14 cellular contexts compared by ENCODE assay signal in the genomic region with DNA sequence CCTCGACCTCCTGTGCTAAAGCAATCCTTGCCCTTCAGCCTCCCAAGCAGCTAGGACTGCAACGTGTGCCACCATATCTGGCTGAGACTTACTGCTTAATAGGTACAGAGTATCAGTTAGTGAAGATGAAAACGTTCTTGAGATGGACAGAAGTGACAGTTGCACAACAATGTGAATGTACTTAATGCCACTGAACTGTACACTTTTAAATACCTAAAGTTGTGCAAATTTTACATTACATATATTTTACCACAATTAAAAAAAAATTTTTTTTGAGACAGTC.
"Had no signal": no experiment of that assay in that cellular context is flagged by ENCODE, and none has a peak within 500 bp of the region (broad histone marks: within the 10 kb centered on the region; RNA-seq: fewer than 3 reads in every experiment).

No MANE protein-coding gene starts in this region.

- ATAC-seq: effector memory CD8-positive, alpha-beta T cell; left ventricle myocardium superior; naive thymus-derived CD4-positive, alpha-beta T cell; upper lobe of right lung had no signal

- H3K9me3 ChIP-seq: ascending aorta, esophagus squamous epithelium, sigmoid colon, upper lobe of right lung had no signal

- H3K4me3 ChIP-seq: ascending aorta, esophagus squamous epithelium, sigmoid colon, upper lobe of right lung had no signal

- H3K4me3 Mint-ChIP-seq: activated naive CD4-positive, alpha-beta T cell treated with anti-CD3 and anti-CD28 coated beads, Interleukin-2, amount 50 U/mL, for 24 hours; effector memory CD8-positive, alpha-beta T cell; naive thymus-derived CD4-positive, alpha-beta T cell had no signal

- DNase-seq: activated CD4-positive, alpha-beta T cell treated with anti-CD3 and anti-CD28 coated beads for 48 hours; activated CD4-positive, CD25-positive, alpha-beta regulatory T cell; activated CD8-positive, alpha-beta memory T cell treated with anti-CD3 and anti-CD28 coated beads, Interleukin-2, amount 50 U/mL, for 48 hours; activated gamma-delta T cell; activated T-cell treated with anti-CD3 and anti-CD28 coated beads, Interleukin-2, amount 50 U/mL, for 48 hours; effector memory CD8-positive, alpha-beta T cell; esophagus squamous epithelium; left ventricle myocardium superior; naive thymus-derived CD4-positive, alpha-beta T cell; sigmoid colon; stimulated activated naive CD4-positive, alpha-beta T cell; upper lobe of right lung had no signal

- H3K27me3 ChIP-seq: ascending aorta, esophagus squamous epithelium, sigmoid colon, upper lobe of right lung had no signal

- H3K27ac ChIP-seq: ascending aorta, esophagus squamous epithelium, sigmoid colon, upper lobe of right lung had no signal

- H3K27ac Mint-ChIP-seq: activated naive CD4-positive, alpha-beta T cell treated with anti-CD3 and anti-CD28 coated beads, Interleukin-2, amount 50 U/mL, for 24 hours had no signal

- H3K36me3 ChIP-seq: ascending aorta, sigmoid colon, upper lobe of right lung had no signal

- H3K27me3 Mint-ChIP-seq: activated naive CD4-positive, alpha-beta T cell treated with anti-CD3 and anti-CD28 coated beads, Interleukin-2, amount 50 U/mL, for 24 hours; effector memory CD8-positive, alpha-beta T cell; naive thymus-derived CD4-positive, alpha-beta T cell had no signal

- H3K9me3 Mint-ChIP-seq: activated naive CD4-positive, alpha-beta T cell treated with anti-CD3 and anti-CD28 coated beads, Interleukin-2, amount 50 U/mL, for 24 hours; effector memory CD8-positive, alpha-beta T cell; naive thymus-derived CD4-positive, alpha-beta T cell had no signal
